ENCODE assay signal across 9 cellular contexts in genomic region chr15:70526221-70526973, GRCh38.
DNase-seq lines count a peak whose midpoint lies in the region; ATAC-seq, FAIRE-seq and TF ChIP-seq lines count a peak whose summit lies in the region.
"Had no signal": no experiment of that assay in that cellular context is flagged by ENCODE, and none has a peak within 500 bp of the region (broad histone marks: within the 10 kb centered on the region; RNA-seq: fewer than 3 reads in every experiment).

No MANE protein-coding gene starts in this region.

- H3K27ac ChIP-seq in SJSA1: no peak overlapping the region
- no peak overlapping the region for H3K27ac ChIP-seq in kidney (ENCODE audit: low read depth in 2 of 2, low read length in 2 of 2)

- TF ChIP-seq CTCF in kidney (IDR thresholded peaks at IDR 0.05; ENCODE audit: borderline replicate concordance, extremely low read depth, insufficient read depth) (no peak), omental fat pad (IDR thresholded peaks at IDR 0.05) (no peak)

- peaks cover 37% of the 10 kb centered on the region for H3K4me1 ChIP-seq in SJSA1 (replicated peaks)
- H3K4me1 ChIP-seq in kidney (ENCODE audit: control insufficient read depth in 1 of 2, insufficient read depth in 1 of 2, low read depth in 1 of 2, low read length in 2 of 2): no peaks in the 10 kb centered on the region

- no peaks in the 10 kb centered on the region for H3K9me3 ChIP-seq in SJSA1 (replicated peaks)
- no peaks in the 10 kb centered on the region for H3K9me3 ChIP-seq in kidney (ENCODE audit: control insufficient read depth in 1 of 2, low read length in 2 of 2)

- DNase-seq in DMS53 (lab: John Stamatoyannopoulos, UW) (peak; percentile 92), NCI-H1092 (lab: John Stamatoyannopoulos, UW) (peak; percentile 95), SJSA1 (ENCODE audit: low read depth in 1 of 2, low spot score in 2 of 2) (peak; percentile 92 to 94), iris pigment epithelial cell (ENCODE audit: low read depth) (peak; percentile 83), kidney (no peak), omental fat pad (ENCODE audit: low spot score) (no peak)
- no peak for DNase-seq in activated CD4-positive, CD25-positive, alpha-beta regulatory T cell treated with anti-CD3 and anti-CD28 coated beads, Interleukin-2, amount 50 U/mL, for 72 hours

- H3K4me3 ChIP-seq in SJSA1: no peak overlapping the region
- no peak overlapping the region for H3K4me3 ChIP-seq in kidney (ENCODE audit: low read length in 2 of 2)

- ATAC-seq in GM21381 (IDR thresholded peaks at IDR 0.05; ENCODE audit: unreplicated experiment): no peak
- ATAC-seq in omental fat pad (ENCODE audit: low FRiP score): no peak

- intact Hi-C loops in kidney (cut with DNase I): no loop called here

- FAIRE-seq in kidney (lab: Jason Lieb, UNC): no peak
- FAIRE-seq: endothelial cell of umbilical vein had no signal

- H3K9ac ChIP-seq in kidney (ENCODE audit: low read length in 2 of 2): no peak overlapping the region

- H3K27me3 ChIP-seq in SJSA1 (replicated peaks): no peaks in the 10 kb centered on the region

- H3K36me3 ChIP-seq in SJSA1: no peaks in the 10 kb centered on the region
- H3K36me3 ChIP-seq in kidney (ENCODE audit: control insufficient read depth in 1 of 2, insufficient read depth in 2 of 2, low read length in 2 of 2): no peaks in the 10 kb centered on the region

Comparison
In these comparisons a context has a peak if more than half of its experiments do, and no peak if none do; other contexts are left out.
1. DNase-seq: peak in DMS53 (single experiment), NCI-H1092 (single experiment), SJSA1 (2 of 2) and iris pigment epithelial cell (single experiment); none in kidney (single experiment), activated CD4-positive, CD25-positive, alpha-beta regulatory T cell treated with anti-CD3 and anti-CD28 coated beads, Interleukin-2, amount 50 U/mL, for 72 hours (single experiment) and omental fat pad (single experiment).